Comparison of ENCODE assay signal across 24 cellular contexts in the genomic region with DNA sequence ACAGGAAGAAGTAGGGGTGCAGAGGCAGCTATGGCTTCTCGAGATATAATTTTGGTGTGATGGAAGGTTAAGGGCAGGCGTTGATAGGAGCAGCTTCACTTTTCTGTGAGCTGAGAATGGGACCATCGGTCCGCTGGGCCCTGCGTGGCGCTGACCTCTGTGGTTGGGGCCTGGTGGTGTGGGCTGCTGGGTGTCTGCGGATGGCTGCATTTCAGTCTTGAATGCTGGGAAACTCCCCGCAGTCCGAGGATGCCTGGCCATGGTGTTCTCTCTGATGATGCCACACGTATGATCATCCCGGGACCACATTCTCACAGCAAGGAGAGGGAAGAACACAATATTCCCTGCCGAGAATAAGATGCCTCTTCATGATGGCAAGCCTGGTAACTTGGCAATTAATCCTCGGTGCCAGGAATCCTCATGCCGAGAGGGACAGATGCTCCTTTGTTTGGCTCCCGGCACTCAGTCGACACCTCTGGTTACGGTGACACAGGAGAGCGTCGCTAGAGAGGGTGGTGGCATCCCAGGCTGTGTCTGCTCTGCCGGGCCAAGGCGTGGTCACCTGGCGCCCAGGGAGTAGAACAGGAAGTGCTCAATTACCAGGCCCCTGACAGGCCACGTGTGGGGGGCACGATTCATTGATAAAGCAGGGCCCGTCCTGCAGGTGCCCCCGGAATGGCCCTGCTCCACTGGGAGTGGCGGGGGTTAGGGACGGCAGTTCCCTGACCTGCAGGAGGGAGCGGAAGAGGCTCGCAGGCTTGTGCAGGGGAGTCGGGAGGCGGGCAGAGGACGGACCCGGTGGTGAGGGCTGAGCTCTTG.
DNase-seq lines count a peak whose midpoint lies in the region; FAIRE-seq and TF ChIP-seq lines count a peak whose summit lies in the region.
"Had no signal": no experiment of that assay in that cellular context is flagged by ENCODE, and none has a peak within 500 bp of the region (broad histone marks: within the 10 kb centered on the region; RNA-seq: fewer than 3 reads in every experiment).

No MANE protein-coding gene starts in this region.

- in situ Hi-C loops in KBM-7 (cut with MboI; ENCODE audit: low pct_unique_long_range_greater_than_20kb, low sequenced_read_pairs): no loop called here

- DNase-seq in NCI-H748 (lab: John Stamatoyannopoulos, UW; ENCODE audit: unreplicated experiment) (peak; percentile 62), NCI-H748 treated with DMSO at 0.1 percent for 48 hours (lab: John Stamatoyannopoulos, UW) (no peak), CD14-positive monocyte (ENCODE audit: low spot score) (peak; percentile 38), NCI-H69 (lab: John Stamatoyannopoulos, UW) (peak; percentile 59), mesenteric fat pad (ENCODE audit: low spot score) (peak; percentile 82), KBM-7 (no peak), H54 (ENCODE audit: insufficient read length, low spot score) (no peak)
- no peak for DNase-seq in activated CD8-positive, alpha-beta memory T cell treated with anti-CD3 and anti-CD28 coated beads for 24 hours
- DNase-seq: activated CD8-positive, alpha-beta memory T cell treated with anti-CD3 and anti-CD28 coated beads, Interleukin-2, amount 50 U/mL, for 4 hours; amniotic stem cell; BE2C; Caco-2; erythroblast; foreskin keratinocyte; HFFc6; immature natural killer cell; MV-4-11; NCI-H187; NCI-H510A treated with DMSO at 0.1 percent for 48 hours; RPMI8226; T-helper 9 cell had no signal

- no peak overlapping the region for H3K4me3 Mint-ChIP-seq in CD14-positive monocyte
- H3K4me3 Mint-ChIP-seq: HFFc6, immature natural killer cell, WTC11 had no signal

- peaks cover 0 to 4% (median 0%) of the 10 kb centered on the region in 3 donors for H3K27me3 Mint-ChIP-seq in CD14-positive monocyte (ENCODE audit: low read depth in 3 of 3)

- no peak for FAIRE-seq in H54 (lab: Jason Lieb, UNC)
- FAIRE-seq: GM12891, urothelium cell line had no signal

- peaks cover 4 to 18% (median 6%) of the 10 kb centered on the region in 7 donors for H3K9me3 Mint-ChIP-seq in CD14-positive monocyte
- H3K9me3 Mint-ChIP-seq: immature natural killer cell had no signal

- no peak for TF ChIP-seq POLR2A in H54 (IDR thresholded peaks at IDR 0.05; ENCODE audit: low read depth, low read length)

- no peak for TF ChIP-seq CTCF in CD14-positive monocyte (IDR thresholded peaks at IDR 0.05)

- H3K36me3 Mint-ChIP-seq in CD14-positive monocyte: no peaks in the 10 kb centered on the region
- H3K36me3 Mint-ChIP-seq: immature natural killer cell, WTC11 had no signal

- intact Hi-C loops in CD14-positive monocyte (cut with micrococcal nuclease): no loop called here

- no peak overlapping the region for H3K27ac Mint-ChIP-seq in CD14-positive monocyte
- H3K27ac Mint-ChIP-seq: HFFc6, WTC11 had no signal

- H3K4me1 Mint-ChIP-seq in CD14-positive monocyte: no peaks in the 10 kb centered on the region
- H3K4me1 Mint-ChIP-seq: immature natural killer cell, WTC11 had no signal

Comparison
In these comparisons a context has a peak if more than half of its experiments do, and no peak if none do; other contexts are left out.
1. DNase-seq: peak in NCI-H748 (single experiment), CD14-positive monocyte (single experiment), NCI-H69 (single experiment) and mesenteric fat pad (single experiment); none in NCI-H748 treated with DMSO at 0.1 percent for 48 hours (single experiment), KBM-7 (single experiment), activated CD8-positive, alpha-beta memory T cell treated with anti-CD3 and anti-CD28 coated beads for 24 hours (single experiment) and H54 (single experiment).